Comparison of ENCODE assay signal across 18 cellular contexts in the genomic region with DNA sequence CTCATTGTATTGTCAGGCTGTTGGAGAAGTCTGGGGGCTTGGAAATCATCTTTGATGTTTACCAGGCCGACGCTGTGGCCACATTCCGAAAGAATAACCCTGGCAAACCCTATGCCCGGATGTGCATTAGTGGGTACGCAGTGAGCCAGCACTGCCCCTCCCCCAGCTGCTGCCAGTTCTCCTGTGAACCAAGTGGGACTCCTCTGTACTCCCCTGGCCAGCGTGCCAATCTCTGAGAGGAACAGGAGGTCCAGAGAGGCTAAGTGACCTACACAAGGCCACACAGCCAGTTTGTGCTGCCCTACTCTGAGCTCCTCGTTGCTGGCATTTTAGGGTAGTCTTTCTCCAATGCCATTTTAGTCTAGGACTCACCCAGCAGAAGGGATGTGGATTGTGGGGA. TPM values are rescaled to one million over a fixed set of nuclear protein-coding genes. Genes with fewer than 3 reads are reported as not detected.
DNase-seq lines count a peak whose midpoint lies in the region; ATAC-seq and TF ChIP-seq lines count a peak whose summit lies in the region.
"Had no signal": no experiment of that assay in that cellular context is flagged by ENCODE, and none has a peak within 500 bp of the region (broad histone marks: within the 10 kb centered on the region; RNA-seq: fewer than 3 reads in every experiment).

No MANE protein-coding gene starts in this region.

- intact Hi-C loops in Caco-2 (cut with micrococcal nuclease; ENCODE audit: unreplicated experiment) = loop anchor here (2.0 kb wide), 1 partner anchor 97 kb away; no protein-coding TSS in a partner anchor

- peaks cover 15% of the 10 kb centered on the region for H3K4me1 Mint-ChIP-seq in activated naive CD8-positive, alpha-beta T cell (ENCODE audit: low read depth)
- H3K4me1 Mint-ChIP-seq in activated naive CD8-positive, alpha-beta T cell treated with anti-CD3 and anti-CD28 coated beads, Interleukin-2, amount 50 U/mL, for 24 hours = peaks cover 18% of the 10 kb centered on the region
- H3K4me1 Mint-ChIP-seq in Caco-2 (ENCODE audit: low read depth, unreplicated experiment) (peaks cover 16% of the 10 kb centered on the region), WTC11 (peaks cover 17% of the 10 kb centered on the region), neural crest cell (peaks cover 7% of the 10 kb centered on the region)

- no peak overlapping the region for H3K27ac Mint-ChIP-seq in activated naive CD8-positive, alpha-beta T cell
- H3K27ac Mint-ChIP-seq in activated naive CD8-positive, alpha-beta T cell treated with anti-CD3 and anti-CD28 coated beads, Interleukin-2, amount 50 U/mL, for 24 hours = no peak overlapping the region
- H3K27ac Mint-ChIP-seq in Caco-2 (ENCODE audit: unreplicated experiment) (peak overlapping the region; percentile 57), WTC11 (no peak overlapping the region), neural crest cell (ENCODE audit: unreplicated experiment) (no peak overlapping the region)

- no peaks in the 10 kb centered on the region for H3K27me3 Mint-ChIP-seq in activated naive CD8-positive, alpha-beta T cell
- peaks cover 7% of the 10 kb centered on the region for H3K27me3 Mint-ChIP-seq in activated naive CD8-positive, alpha-beta T cell treated with anti-CD3 and anti-CD28 coated beads, Interleukin-2, amount 50 U/mL, for 24 hours
- H3K27me3 Mint-ChIP-seq in Caco-2 (ENCODE audit: insufficient read depth, unreplicated experiment) = no peaks in the 10 kb centered on the region
- H3K27me3 Mint-ChIP-seq in WTC11 (ENCODE audit: low read depth) = 0 out of 2 replicates have a peak, but pooled peaks cover 3% of the 10 kb centered on the region
- H3K27me3 Mint-ChIP-seq in neural crest cell (ENCODE audit: low read depth) = peaks cover 18% of the 10 kb centered on the region

- TF ChIP-seq CTCF in Caco-2 (IDR thresholded peaks at IDR 0.05; ENCODE audit: insufficient read depth in 1 of 2, low read depth in 1 of 2, low read length in 1 of 2, severe bottlenecking in 1 of 2, unreplicated experiment in 1 of 2) = no peak
- no peak for TF ChIP-seq CTCF in WTC11 (IDR thresholded peaks at IDR 0.05)
- no peak for TF ChIP-seq CTCF in neural crest cell (conservative IDR thresholded peaks at IDR 0.05)

- no peaks in the 10 kb centered on the region for H3K9me3 ChIP-seq in Caco-2
- H3K9me3 ChIP-seq: BLaER1 treated with 17β-estradiol and CSF1 and Interleukin-3, amounts not matched to agents 10 nM and 100 nM had no signal

- H3K4me3 ChIP-seq in Caco-2 (ENCODE audit: low read depth, low read length) = no peak overlapping the region

- POLR2A ChIA-PET in Caco-2 (lab: Charles Lee) = interaction anchor here (1.4 kb wide), 1 partner anchor 118 kb away, joined by 4 read pairs; the partner anchor contains the start of gene GRB2
- POLR2A ChIA-PET in WTC11 (lab: Charles Lee) = no interaction called here

- H3K4me3 Mint-ChIP-seq in activated naive CD8-positive, alpha-beta T cell = peak overlapping the region; percentile 20
- H3K4me3 Mint-ChIP-seq in activated naive CD8-positive, alpha-beta T cell treated with anti-CD3 and anti-CD28 coated beads, Interleukin-2, amount 50 U/mL, for 24 hours = no peak overlapping the region
- H3K4me3 Mint-ChIP-seq in Caco-2 (ENCODE audit: unreplicated experiment) (peak overlapping the region; percentile 92), WTC11 (peak overlapping the region; percentile 67; the same call in 1 of the 2 replicates), neural crest cell (peak overlapping the region; percentile 68)

- H3K36me3 ChIP-seq in Caco-2 (ENCODE audit: control insufficient read depth, insufficient read depth, low read length) = no peaks in the 10 kb centered on the region; the same call in 1 of the 2 replicates

- no peak for ATAC-seq in activated naive CD8-positive, alpha-beta T cell treated with anti-CD3 and anti-CD28 coated beads, Interleukin-2, amount 50 U/mL, for 24 hours
- ATAC-seq in WTC11 = no peak

- H3K9me3 Mint-ChIP-seq in activated naive CD8-positive, alpha-beta T cell (ENCODE audit: low read depth) = no peaks in the 10 kb centered on the region
- no peaks in the 10 kb centered on the region for H3K9me3 Mint-ChIP-seq in activated naive CD8-positive, alpha-beta T cell treated with anti-CD3 and anti-CD28 coated beads, Interleukin-2, amount 50 U/mL, for 24 hours
- no peaks in the 10 kb centered on the region for H3K9me3 Mint-ChIP-seq in Caco-2 (ENCODE audit: unreplicated experiment)
- no peaks in the 10 kb centered on the region for H3K9me3 Mint-ChIP-seq in WTC11
- H3K9me3 Mint-ChIP-seq in neural crest cell = no peaks in the 10 kb centered on the region

- CTCF ChIA-PET in Caco-2 (lab: Charles Lee) = no interaction called here
- CTCF ChIA-PET in WTC11 (lab: Charles Lee) = interaction anchor here (0.6 to 3.9 kb wide), 6 partner anchors 27 to 230 kb away, joined by 3 to 21 read pairs (median 6); partner anchors contain the start of gene SMIM5

- peaks cover 5% of the 10 kb centered on the region; the same call in 1 of the 2 replicates for H3K4me1 ChIP-seq in Caco-2

- H3K36me3 Mint-ChIP-seq in activated naive CD8-positive, alpha-beta T cell = peaks cover 3% of the 10 kb centered on the region
- H3K36me3 Mint-ChIP-seq in activated naive CD8-positive, alpha-beta T cell treated with anti-CD3 and anti-CD28 coated beads, Interleukin-2, amount 50 U/mL, for 24 hours (ENCODE audit: low read depth) = peaks cover 13% of the 10 kb centered on the region
- H3K36me3 Mint-ChIP-seq in Caco-2 (ENCODE audit: insufficient read depth, unreplicated experiment) = peaks cover 61% of the 10 kb centered on the region
- H3K36me3 Mint-ChIP-seq in WTC11 = peaks cover 20% of the 10 kb centered on the region
- peaks cover 5% of the 10 kb centered on the region for H3K36me3 Mint-ChIP-seq in neural crest cell (ENCODE audit: low read depth)

- BruUV-seq in Caco-2 (replicated peaks; lab: Mats Ljungman, UMichigan) = no TSS peak

- no peaks in the 10 kb centered on the region for H3K27me3 ChIP-seq in Caco-2 (replicated peaks; ENCODE audit: control insufficient read depth, insufficient read depth, low read length)

- no peak for DNase-seq in activated naive CD8-positive, alpha-beta T cell treated with anti-CD3 and anti-CD28 coated beads, Interleukin-2, amount 50 U/mL, for 24 hours
- no peak for DNase-seq in Caco-2
- DNase-seq in WTC11 (ENCODE audit: low spot score) = no peak
- DNase-seq in neural crest cell (ENCODE audit: low read depth, low spot score) = no peak
- no peak for DNase-seq in SHP77 treated with DMSO at 0.1 percent for 48 hours (lab: John Stamatoyannopoulos, UW)
- DNase-seq in iPS-NIHi7 (ENCODE audit: extremely low spot score) = no peak
- no peak for DNase-seq in DMS79 (lab: John Stamatoyannopoulos, UW)
- DNase-seq: DMS53, Kasumi-1, NCI-H1092 treated with DMSO at 0.1 percent for 48 hours, NCI-H1436, NCI-H187, NCI-H526 treated with DMSO at 0.1 percent for 48 hours, PC-9, SHP77, T-helper 1 cell had no signal

TF ChIP-seq in WTC11, 78 proteins besides CTCF, POLR2A, EP300 and RAD21 (continues in another document):
- no peak for TF ChIP-seq IRF2 (CRISPR knock-in tag; IDR thresholded peaks at IDR 0.05; ENCODE audit: borderline replicate concordance, low read depth)
- no peak for TF ChIP-seq NFE2L1 (CRISPR knock-in tag; IDR thresholded peaks at IDR 0.05)
- TF ChIP-seq MAX (CRISPR knock-in tag; IDR thresholded peaks at IDR 0.05) = no peak
- no peak for TF ChIP-seq CREB1 (CRISPR knock-in tag; IDR thresholded peaks at IDR 0.05)
- TF ChIP-seq ZNF263 (CRISPR knock-in tag; IDR thresholded peaks at IDR 0.05; ENCODE audit: low read depth) = no peak
- no peak for TF ChIP-seq E2F1 (CRISPR knock-in tag; IDR thresholded peaks at IDR 0.05)
- TF ChIP-seq STAT6 (CRISPR knock-in tag; conservative IDR thresholded peaks at IDR 0.05; ENCODE audit: low read depth) = no peak
- TF ChIP-seq TEAD1 (CRISPR knock-in tag; IDR thresholded peaks at IDR 0.05) = no peak

RNA-seq across cellular contexts. Expression of gene LLGL2, which starts 1.9 kb away (rescaled TPM):
- total RNA-seq in Caco-2 (2022) = 165 and 179 TPM in 2 replicates
- total RNA-seq in WTC11 (2021) = 94.3 to 103 TPM (median 97.0 TPM) in 3 replicates
- 3.4 and 4.3 TPM in 2 replicates for total RNA-seq in neural crest cell

RNA-seq across cellular contexts. Expression of gene TSEN54, which starts 7.3 kb away (rescaled TPM):
- total RNA-seq in Caco-2 (2022) (71.3 and 74.5 TPM in 2 replicates), WTC11 (2021) (47.8 to 53.4 TPM (median 51.5 TPM) in 3 replicates), neural crest cell (48.1 and 49.0 TPM in 2 replicates)

RNA-seq across cellular contexts. Expression of gene CASKIN2, which starts 8.3 kb away (rescaled TPM):
- total RNA-seq in Caco-2 (2022) (41.8 and 48.9 TPM in 2 replicates), WTC11 (2021) (31.3 to 32.2 TPM (median 31.9 TPM) in 3 replicates), neural crest cell (42.3 and 44.5 TPM in 2 replicates)

Comparison
In these comparisons a context has a peak if more than half of its experiments do, and no peak if none do; other contexts are left out.
1. RNA of gene LLGL2, which starts 1.9 kb away (total RNA-seq): 165 to 179 TPM in Caco-2 and 94.3 to 103 TPM in WTC11; 3.4 to 4.3 TPM in neural crest cell; every median in the first group is over 10 times any median in the second.